8 cellular contexts compared by ENCODE assay signal in genomic region chr18:9475643-9476580, GRCh38. TPM values are rescaled to one million over a fixed set of nuclear protein-coding genes. Genes with fewer than 3 reads are reported as not detected.
DNase-seq lines count a peak whose midpoint lies in the region; ATAC-seq, FAIRE-seq and TF ChIP-seq lines count a peak whose summit lies in the region.

No MANE protein-coding gene starts in this region.

- TF ChIP-seq RAD21 in liver (IDR thresholded peaks at IDR 0.05): no peak

- TF ChIP-seq CTCF in brain (conservative IDR thresholded peaks at IDR 0.05) (no peak), liver (IDR thresholded peaks at IDR 0.05; ENCODE audit: low read depth, low read length, missing input control) (no peak)

- POLR2A ChIA-PET in T-cell (lab: Charles Lee): no interaction called here

- peaks cover 16% of the 10 kb centered on the region for H3K36me3 Mint-ChIP-seq in T-cell
- peaks cover 40% of the 10 kb centered on the region for H3K36me3 Mint-ChIP-seq in brain

- H3K9me3 Mint-ChIP-seq in T-cell (no peaks in the 10 kb centered on the region), brain (peaks cover 0 to 3% (median 0%) of the 10 kb centered on the region in 5 experiments)

- no peaks in the 10 kb centered on the region for H3K9me3 ChIP-seq in liver (ENCODE audit: control insufficient read depth in 4 of 4, low read length in 3 of 4)

- WGBS in liver: under 1% methylated on average over 59 of the region's 59 CpGs

- H3K4me3 Mint-ChIP-seq in T-cell (peak overlapping the region; percentile 96 to 98 (median 97)), brain (peak overlapping the region; percentile 83 to 94 (median 88))

- ATAC-seq in GM18499 (IDR thresholded peaks at IDR 0.05; ENCODE audit: insufficient read depth, unreplicated experiment) (peak; percentile 2), HG03439 (IDR thresholded peaks at IDR 0.05; ENCODE audit: unreplicated experiment) (peak; percentile 42), T-cell (replicated peaks in 1 of 4) (peak; percentile 24 to 40 (median 33))

- no peaks in the 10 kb centered on the region for H3K36me3 ChIP-seq in liver (ENCODE audit: control insufficient read depth in 4 of 4, insufficient read depth in 3 of 4, low read depth in 1 of 4, low read length in 3 of 4)

- H3K27me3 Mint-ChIP-seq in T-cell (peaks cover 7 to 12% of the 10 kb centered on the region in 2 donors), brain (peaks cover 12% of the 10 kb centered on the region)

- H3K4me1 ChIP-seq in liver (ENCODE audit: control insufficient read depth in 4 of 4, insufficient read depth in 4 of 4, low read length in 3 of 4): peaks cover 3 to 16% (median 11%) of the 10 kb centered on the region in 4 donors

- H3K4me3 ChIP-seq in liver (ENCODE audit: low read depth in 1 of 3, low read length in 3 of 3): peak overlapping the region; percentile 76 to 98 (median 93)

- H3K27me3 ChIP-seq in liver (ENCODE audit: control insufficient read depth in 4 of 4, insufficient read depth in 4 of 4, low read length in 3 of 4): no peaks in the 10 kb centered on the region

- CTCF ChIA-PET in T-cell (lab: Charles Lee): interaction anchor here (0.6 kb wide), 2 partner anchors 334 to 872 kb away, joined by 3 to 4 read pairs; no protein-coding TSS in a partner anchor

- DNase-seq in AG08395 (ENCODE audit: low spot score) (peak; percentile 39), T-cell (peak in 30 of 34 experiments; percentile 12 to 60 (median 36)), urothelium cell line (ENCODE audit: low spot score) (no peak)
- peak; percentile 16 to 18 for DNase-seq in stimulated activated CD8-positive, alpha-beta memory T cell treated with anti-CD3 and anti-CD28 coated beads, Interleukin-2, amount 100 ng/mL, for 1 hour (ENCODE audit: low read depth in 2 of 2)

- H3K27ac ChIP-seq in liver (ENCODE audit: low read depth in 1 of 2, low read length in 2 of 2): peak overlapping the region; percentile 82 to 87

- H3K4me1 Mint-ChIP-seq in T-cell (peaks cover 29 to 32% (median 30%) of the 10 kb centered on the region in 3 donors), brain (peaks cover 32% of the 10 kb centered on the region)

- peak overlapping the region; percentile 77 to 91 for H3K27ac Mint-ChIP-seq in T-cell
- H3K27ac Mint-ChIP-seq in brain: peak overlapping the region; percentile 64 to 97 (median 94)

- FAIRE-seq in urothelium cell line (lab: Jason Lieb, UNC): no peak

- peak overlapping the region; percentile 52 to 73 for H3K9ac ChIP-seq in liver (ENCODE audit: low read depth in 1 of 2, low read length in 2 of 2)

TF ChIP-seq in liver, 16 proteins besides CTCF, POLR2A, EP300 and RAD21:
- no peak for TF ChIP-seq RXRA (IDR thresholded peaks at IDR 0.05)
- no peak for TF ChIP-seq GABPA (IDR thresholded peaks at IDR 0.05 in 1 of 2, conservative IDR thresholded peaks at IDR 0.05 in 1 of 2)
- TF ChIP-seq SP1 (IDR thresholded peaks at IDR 0.05): no peak
- no peak for TF ChIP-seq MAX (IDR thresholded peaks at IDR 0.05)
- TF ChIP-seq JUND (IDR thresholded peaks at IDR 0.05): no peak
- TF ChIP-seq FOXA1 (IDR thresholded peaks at IDR 0.05): no peak
- TF ChIP-seq YY1 (IDR thresholded peaks at IDR 0.05): no peak
- no peak for TF ChIP-seq FOXA2 (IDR thresholded peaks at IDR 0.05)
- TF ChIP-seq TAF1 (conservative IDR thresholded peaks at IDR 0.05): no peak
- TF ChIP-seq HNF4G (IDR thresholded peaks at IDR 0.05): no peak
- no peak for TF ChIP-seq ZBTB33 (IDR thresholded peaks at IDR 0.05)
- no peak for TF ChIP-seq REST (IDR thresholded peaks at IDR 0.05)
- no peak for TF ChIP-seq ATF3 (IDR thresholded peaks at IDR 0.05)
- TF ChIP-seq EGR1 (IDR thresholded peaks at IDR 0.05; ENCODE audit: low read depth in 2 of 2): no peak
- TF ChIP-seq HNF4A (conservative IDR thresholded peaks at IDR 0.05): no peak
- no peak for TF ChIP-seq NR2F2 (IDR thresholded peaks at IDR 0.05)

RNA-seq across cellular contexts. Expression of gene RALBP1, which starts 0.6 kb away (rescaled TPM):
- total RNA-seq in T-cell (10 to 100 TPM; 21.6 to 42.7 (median 41.5) TPM), liver (10 to 100 TPM; 20.2 to 34.8 TPM)
- polyA plus RNA-seq in brain (ENCODE audit: insufficient read depth, low read depth, low replicate concordance) (56.8 TPM), liver (10 to 100 TPM; 15.6 to 21.7 TPM)
